2 cellular contexts compared by ENCODE assay signal in the genomic region with DNA sequence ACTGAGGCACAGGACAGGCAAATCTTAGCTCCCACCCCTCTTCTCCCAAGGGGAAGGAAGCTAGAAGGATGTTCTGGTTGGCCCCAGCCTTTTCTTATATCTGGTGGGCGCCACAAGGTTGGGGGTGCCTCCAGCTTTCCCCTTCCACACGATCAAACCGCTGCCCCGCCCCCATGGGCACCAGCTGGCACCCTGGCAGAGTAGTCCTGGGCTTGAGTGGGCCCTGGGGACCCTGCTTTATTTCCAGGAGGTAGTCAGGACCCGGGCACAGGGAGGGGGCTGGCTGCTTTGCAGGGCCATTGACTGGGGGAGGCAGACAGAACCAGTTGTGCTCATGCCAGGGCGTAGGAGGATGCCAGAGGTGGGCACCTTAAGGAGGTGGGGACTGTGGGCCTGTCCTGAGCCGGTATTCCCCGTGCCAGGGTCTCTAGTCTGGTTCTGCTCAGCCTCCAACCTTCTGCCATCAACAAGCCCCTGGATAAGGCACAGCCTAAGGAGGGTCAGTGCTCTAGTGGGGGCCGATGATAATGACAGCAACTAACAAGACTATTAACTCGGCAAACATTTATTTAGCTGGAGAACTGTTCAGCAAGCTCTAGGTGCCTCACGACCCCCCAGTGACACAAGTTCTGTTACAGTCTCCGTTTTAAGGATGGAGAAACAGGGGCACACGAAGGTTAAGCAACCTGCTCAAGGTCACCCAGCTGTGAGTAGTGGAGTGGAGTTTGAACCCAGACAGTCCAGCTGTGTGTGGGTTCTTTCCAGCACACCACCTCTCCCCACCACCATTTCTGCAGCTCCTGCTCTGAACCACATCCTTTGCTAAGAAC.
TF ChIP-seq lines count a peak whose summit lies in the region.

No MANE protein-coding gene starts in this region.

TF ChIP-seq in SK-N-SH, 30 proteins besides CTCF, POLR2A, EP300 and RAD21:
- TF ChIP-seq SMC3 (IDR thresholded peaks at IDR 0.05; ENCODE audit: low read depth, low read length): no peak
- TF ChIP-seq GATA2 (CRISPR knock-in tag; IDR thresholded peaks at IDR 0.05): no peak
- no peak for TF ChIP-seq FOXM1 (IDR thresholded peaks at IDR 0.05; ENCODE audit: low read depth)
- TF ChIP-seq RXRA (IDR thresholded peaks at IDR 0.05; ENCODE audit: borderline replicate concordance, low read depth): no peak
- TF ChIP-seq, protein P1, sequence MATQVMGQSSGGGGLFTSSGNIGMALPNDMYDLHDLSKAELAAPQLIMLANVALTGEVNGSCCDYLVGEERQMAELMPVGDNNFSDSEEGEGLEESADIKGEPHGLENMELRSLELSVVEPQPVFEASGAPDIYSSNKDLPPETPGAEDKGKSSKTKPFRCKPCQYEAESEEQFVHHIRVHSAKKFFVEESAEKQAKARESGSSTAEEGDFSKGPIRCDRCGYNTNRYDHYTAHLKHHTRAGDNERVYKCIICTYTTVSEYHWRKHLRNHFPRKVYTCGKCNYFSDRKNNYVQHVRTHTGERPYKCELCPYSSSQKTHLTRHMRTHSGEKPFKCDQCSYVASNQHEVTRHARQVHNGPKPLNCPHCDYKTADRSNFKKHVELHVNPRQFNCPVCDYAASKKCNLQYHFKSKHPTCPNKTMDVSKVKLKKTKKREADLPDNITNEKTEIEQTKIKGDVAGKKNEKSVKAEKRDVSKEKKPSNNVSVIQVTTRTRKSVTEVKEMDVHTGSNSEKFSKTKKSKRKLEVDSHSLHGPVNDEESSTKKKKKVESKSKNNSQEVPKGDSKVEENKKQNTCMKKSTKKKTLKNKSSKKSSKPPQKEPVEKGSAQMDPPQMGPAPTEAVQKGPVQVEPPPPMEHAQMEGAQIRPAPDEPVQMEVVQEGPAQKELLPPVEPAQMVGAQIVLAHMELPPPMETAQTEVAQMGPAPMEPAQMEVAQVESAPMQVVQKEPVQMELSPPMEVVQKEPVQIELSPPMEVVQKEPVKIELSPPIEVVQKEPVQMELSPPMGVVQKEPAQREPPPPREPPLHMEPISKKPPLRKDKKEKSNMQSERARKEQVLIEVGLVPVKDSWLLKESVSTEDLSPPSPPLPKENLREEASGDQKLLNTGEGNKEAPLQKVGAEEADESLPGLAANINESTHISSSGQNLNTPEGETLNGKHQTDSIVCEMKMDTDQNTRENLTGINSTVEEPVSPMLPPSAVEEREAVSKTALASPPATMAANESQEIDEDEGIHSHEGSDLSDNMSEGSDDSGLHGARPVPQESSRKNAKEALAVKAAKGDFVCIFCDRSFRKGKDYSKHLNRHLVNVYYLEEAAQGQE (IDR thresholded peaks at IDR 0.05; ENCODE audit: low read depth, low read length): no peak
- TF ChIP-seq, protein P2, sequence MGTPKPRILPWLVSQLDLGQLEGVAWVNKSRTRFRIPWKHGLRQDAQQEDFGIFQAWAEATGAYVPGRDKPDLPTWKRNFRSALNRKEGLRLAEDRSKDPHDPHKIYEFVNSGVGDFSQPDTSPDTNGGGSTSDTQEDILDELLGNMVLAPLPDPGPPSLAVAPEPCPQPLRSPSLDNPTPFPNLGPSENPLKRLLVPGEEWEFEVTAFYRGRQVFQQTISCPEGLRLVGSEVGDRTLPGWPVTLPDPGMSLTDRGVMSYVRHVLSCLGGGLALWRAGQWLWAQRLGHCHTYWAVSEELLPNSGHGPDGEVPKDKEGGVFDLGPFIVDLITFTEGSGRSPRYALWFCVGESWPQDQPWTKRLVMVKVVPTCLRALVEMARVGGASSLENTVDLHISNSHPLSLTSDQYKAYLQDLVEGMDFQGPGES (IDR thresholded peaks at IDR 0.05; ENCODE audit: low read depth, low read length): no peak
- TF ChIP-seq MXI1 (IDR thresholded peaks at IDR 0.05; ENCODE audit: low read depth, low read length): no peak
- TF ChIP-seq FOSL2 (IDR thresholded peaks at IDR 0.05; ENCODE audit: borderline replicate concordance, low read depth): no peak
- no peak for TF ChIP-seq RCOR1 (IDR thresholded peaks at IDR 0.05; ENCODE audit: low read length)
- no peak for TF ChIP-seq NFIC (IDR thresholded peaks at IDR 0.05; ENCODE audit: borderline replicate concordance)
- TF ChIP-seq, protein P3, sequence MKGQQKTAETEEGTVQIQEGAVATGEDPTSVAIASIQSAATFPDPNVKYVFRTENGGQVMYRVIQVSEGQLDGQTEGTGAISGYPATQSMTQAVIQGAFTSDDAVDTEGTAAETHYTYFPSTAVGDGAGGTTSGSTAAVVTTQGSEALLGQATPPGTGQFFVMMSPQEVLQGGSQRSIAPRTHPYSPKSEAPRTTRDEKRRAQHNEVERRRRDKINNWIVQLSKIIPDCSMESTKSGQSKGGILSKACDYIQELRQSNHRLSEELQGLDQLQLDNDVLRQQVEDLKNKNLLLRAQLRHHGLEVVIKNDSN (IDR thresholded peaks at IDR 0.05; ENCODE audit: borderline replicate concordance, low read depth): no peak
- TF ChIP-seq EZH2phosphoT487 (IDR thresholded peaks at IDR 0.05; ENCODE audit: borderline replicate concordance, low read depth): no peak
- TF ChIP-seq, protein P4, sequence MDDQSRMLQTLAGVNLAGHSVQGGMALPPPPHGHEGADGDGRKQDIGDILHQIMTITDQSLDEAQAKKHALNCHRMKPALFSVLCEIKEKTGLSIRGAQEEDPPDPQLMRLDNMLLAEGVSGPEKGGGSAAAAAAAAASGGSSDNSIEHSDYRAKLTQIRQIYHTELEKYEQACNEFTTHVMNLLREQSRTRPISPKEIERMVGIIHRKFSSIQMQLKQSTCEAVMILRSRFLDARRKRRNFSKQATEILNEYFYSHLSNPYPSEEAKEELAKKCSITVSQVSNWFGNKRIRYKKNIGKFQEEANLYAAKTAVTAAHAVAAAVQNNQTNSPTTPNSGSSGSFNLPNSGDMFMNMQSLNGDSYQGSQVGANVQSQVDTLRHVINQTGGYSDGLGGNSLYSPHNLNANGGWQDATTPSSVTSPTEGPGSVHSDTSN (IDR thresholded peaks at IDR 0.05): no peak
- TF ChIP-seq TEAD4 (IDR thresholded peaks at IDR 0.05; ENCODE audit: borderline replicate concordance, insufficient read depth): no peak
- no peak for TF ChIP-seq YY1 (IDR thresholded peaks at IDR 0.05; ENCODE audit: low read depth)
- no peak for TF ChIP-seq POLR2AphosphoS5 (IDR thresholded peaks at IDR 0.05; ENCODE audit: low read depth, low read length)
- TF ChIP-seq GABPA (IDR thresholded peaks at IDR 0.05; ENCODE audit: low read depth): no peak
- TF ChIP-seq JUND (IDR thresholded peaks at IDR 0.05): no peak

TF ChIP-seq in SK-N-SH treated with all-trans-retinoic acid at 6 μM for 48 hours, 23 proteins besides CTCF, POLR2A, EP300 and RAD21 (continued from another document):
- TF ChIP-seq, protein P5, sequence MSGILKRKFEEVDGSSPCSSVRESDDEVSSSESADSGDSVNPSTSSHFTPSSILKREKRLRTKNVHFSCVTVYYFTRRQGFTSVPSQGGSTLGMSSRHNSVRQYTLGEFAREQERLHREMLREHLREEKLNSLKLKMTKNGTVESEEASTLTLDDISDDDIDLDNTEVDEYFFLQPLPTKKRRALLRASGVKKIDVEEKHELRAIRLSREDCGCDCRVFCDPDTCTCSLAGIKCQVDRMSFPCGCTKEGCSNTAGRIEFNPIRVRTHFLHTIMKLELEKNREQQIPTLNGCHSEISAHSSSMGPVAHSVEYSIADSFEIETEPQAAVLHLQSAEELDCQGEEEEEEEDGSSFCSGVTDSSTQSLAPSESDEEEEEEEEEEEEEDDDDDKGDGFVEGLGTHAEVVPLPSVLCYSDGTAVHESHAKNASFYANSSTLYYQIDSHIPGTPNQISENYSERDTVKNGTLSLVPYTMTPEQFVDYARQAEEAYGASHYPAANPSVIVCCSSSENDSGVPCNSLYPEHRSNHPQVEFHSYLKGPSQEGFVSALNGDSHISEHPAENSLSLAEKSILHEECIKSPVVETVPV (CRISPR knock-in tag; IDR thresholded peaks at IDR 0.05): no peak
- TF ChIP-seq, protein P6, sequence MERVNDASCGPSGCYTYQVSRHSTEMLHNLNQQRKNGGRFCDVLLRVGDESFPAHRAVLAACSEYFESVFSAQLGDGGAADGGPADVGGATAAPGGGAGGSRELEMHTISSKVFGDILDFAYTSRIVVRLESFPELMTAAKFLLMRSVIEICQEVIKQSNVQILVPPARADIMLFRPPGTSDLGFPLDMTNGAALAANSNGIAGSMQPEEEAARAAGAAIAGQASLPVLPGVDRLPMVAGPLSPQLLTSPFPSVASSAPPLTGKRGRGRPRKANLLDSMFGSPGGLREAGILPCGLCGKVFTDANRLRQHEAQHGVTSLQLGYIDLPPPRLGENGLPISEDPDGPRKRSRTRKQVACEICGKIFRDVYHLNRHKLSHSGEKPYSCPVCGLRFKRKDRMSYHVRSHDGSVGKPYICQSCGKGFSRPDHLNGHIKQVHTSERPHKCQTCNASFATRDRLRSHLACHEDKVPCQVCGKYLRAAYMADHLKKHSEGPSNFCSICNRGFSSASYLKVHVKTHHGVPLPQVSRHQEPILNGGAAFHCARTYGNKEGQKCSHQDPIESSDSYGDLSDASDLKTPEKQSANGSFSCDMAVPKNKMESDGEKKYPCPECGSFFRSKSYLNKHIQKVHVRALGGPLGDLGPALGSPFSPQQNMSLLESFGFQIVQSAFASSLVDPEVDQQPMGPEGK (CRISPR knock-in tag; IDR thresholded peaks at IDR 0.05; ENCODE audit: borderline replicate concordance): no peak
- no peak for TF ChIP-seq ESRRG (CRISPR knock-in tag; IDR thresholded peaks at IDR 0.05)
- TF ChIP-seq ZNF565 (CRISPR knock-in tag; conservative IDR thresholded peaks at IDR 0.05; ENCODE audit: low read depth): no peak
- TF ChIP-seq PPARA (CRISPR knock-in tag; IDR thresholded peaks at IDR 0.05; ENCODE audit: borderline replicate concordance): no peak
- TF ChIP-seq ARNTL (CRISPR knock-in tag; IDR thresholded peaks at IDR 0.05; ENCODE audit: borderline replicate concordance, low read depth): no peak
